ENCODE assay signal across 1 cellular context in genomic region chr18:3447895-3448844, GRCh38.
A peak's percentile ranks its signal among the peaks of the same experiment; 100 is the strongest.
TF ChIP-seq lines count a peak whose summit lies in the region.

No MANE protein-coding gene starts in this region.

TF ChIP-seq in HepG2, 621 proteins besides CTCF, POLR2A, EP300 and RAD21 (continued from another document and continues in another):
- TF ChIP-seq ZNF143 (CRISPR knock-in tag; IDR thresholded peaks at IDR 0.05): peak; percentile 67
- TF ChIP-seq, protein P1, sequence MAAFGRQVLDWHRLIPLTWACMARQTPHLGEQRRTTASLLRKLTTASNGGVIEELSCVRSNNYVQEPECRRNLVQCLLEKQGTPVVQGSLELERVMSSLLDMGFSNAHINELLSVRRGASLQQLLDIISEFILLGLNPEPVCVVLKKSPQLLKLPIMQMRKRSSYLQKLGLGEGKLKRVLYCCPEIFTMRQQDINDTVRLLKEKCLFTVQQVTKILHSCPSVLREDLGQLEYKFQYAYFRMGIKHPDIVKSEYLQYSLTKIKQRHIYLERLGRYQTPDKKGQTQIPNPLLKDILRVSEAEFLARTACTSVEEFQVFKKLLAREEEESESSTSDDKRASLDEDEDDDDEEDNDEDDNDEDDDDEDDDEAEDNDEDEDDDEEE (CRISPR knock-in tag; IDR thresholded peaks at IDR 0.05): peak; percentile 82; the same call in 1 of the 2 replicates
- peak; percentile 88 for TF ChIP-seq FOXP4 (CRISPR knock-in tag; IDR thresholded peaks at IDR 0.05)
- TF ChIP-seq ZMAT3 (CRISPR knock-in tag; conservative IDR thresholded peaks at IDR 0.05): peak; percentile 68
- TF ChIP-seq MEF2D (CRISPR knock-in tag; IDR thresholded peaks at IDR 0.05): peak; percentile 87
- peak; percentile 61; the same call in 1 of the 2 replicates for TF ChIP-seq ZNF766 (CRISPR knock-in tag; IDR thresholded peaks at IDR 0.05; ENCODE audit: borderline replicate concordance)
- TF ChIP-seq ZNF17 (CRISPR knock-in tag; IDR thresholded peaks at IDR 0.05): no peak
- TF ChIP-seq ISX (CRISPR knock-in tag; conservative IDR thresholded peaks at IDR 0.05): no peak
- TF ChIP-seq, protein P2, sequence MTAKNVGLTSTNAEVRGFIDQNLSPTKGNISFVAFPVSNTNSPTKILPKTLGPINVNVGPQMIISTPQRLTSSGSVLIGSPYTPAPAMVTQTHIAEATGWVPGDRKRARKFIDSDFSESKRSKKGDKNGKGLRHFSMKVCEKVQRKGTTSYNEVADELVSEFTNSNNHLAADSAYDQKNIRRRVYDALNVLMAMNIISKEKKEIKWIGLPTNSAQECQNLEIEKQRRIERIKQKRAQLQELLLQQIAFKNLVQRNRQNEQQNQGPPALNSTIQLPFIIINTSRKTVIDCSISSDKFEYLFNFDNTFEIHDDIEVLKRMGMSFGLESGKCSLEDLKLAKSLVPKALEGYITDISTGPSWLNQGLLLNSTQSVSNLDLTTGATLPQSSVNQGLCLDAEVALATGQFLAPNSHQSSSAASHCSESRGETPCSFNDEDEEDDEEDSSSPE (CRISPR knock-in tag; IDR thresholded peaks at IDR 0.05): peak; percentile 76
- no peak for TF ChIP-seq ZNF674 (CRISPR knock-in tag; IDR thresholded peaks at IDR 0.05; ENCODE audit: low read depth)
- peak; percentile 88; the same call in 1 of the 2 replicates for TF ChIP-seq MYC (CRISPR knock-in tag; IDR thresholded peaks at IDR 0.05; ENCODE audit: borderline replicate concordance)
- TF ChIP-seq, protein P3, sequence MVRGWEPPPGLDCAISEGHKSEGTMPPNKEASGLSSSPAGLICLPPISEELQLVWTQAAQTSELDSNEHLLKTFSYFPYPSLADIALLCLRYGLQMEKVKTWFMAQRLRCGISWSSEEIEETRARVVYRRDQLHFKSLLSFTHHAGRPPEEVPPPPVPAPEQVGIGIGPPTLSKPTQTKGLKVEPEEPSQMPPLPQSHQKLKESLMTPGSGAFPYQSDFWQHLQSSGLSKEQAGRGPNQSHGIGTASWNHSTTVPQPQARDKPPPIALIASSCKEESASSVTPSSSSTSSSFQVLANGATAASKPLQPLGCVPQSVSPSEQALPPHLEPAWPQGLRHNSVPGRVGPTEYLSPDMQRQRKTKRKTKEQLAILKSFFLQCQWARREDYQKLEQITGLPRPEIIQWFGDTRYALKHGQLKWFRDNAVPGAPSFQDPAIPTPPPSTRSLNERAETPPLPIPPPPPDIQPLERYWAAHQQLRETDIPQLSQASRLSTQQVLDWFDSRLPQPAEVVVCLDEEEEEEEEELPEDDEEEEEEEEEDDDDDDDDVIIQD (CRISPR knock-in tag; IDR thresholded peaks at IDR 0.05; ENCODE audit: low read depth): peak; percentile 88
- TF ChIP-seq ZXDC (CRISPR knock-in tag; IDR thresholded peaks at IDR 0.05): no peak
- TF ChIP-seq THAP11 (CRISPR knock-in tag; IDR thresholded peaks at IDR 0.05): peak; percentile 72; the same call in 1 of the 2 replicates
- peak; percentile 80 for TF ChIP-seq ZNF772 (CRISPR knock-in tag; IDR thresholded peaks at IDR 0.05)
- no peak for TF ChIP-seq ZNF34 (CRISPR knock-in tag; IDR thresholded peaks at IDR 0.05; ENCODE audit: borderline replicate concordance)
- TF ChIP-seq MIER3 (CRISPR knock-in tag; IDR thresholded peaks at IDR 0.05; ENCODE audit: borderline replicate concordance): peak; percentile 1; the same call in 1 of the 2 replicates
- peak; percentile 66 for TF ChIP-seq XRCC5 (optimal IDR thresholded peaks at IDR 0.05; ENCODE audit: low read length)
- TF ChIP-seq YEATS2 (CRISPR knock-in tag; IDR thresholded peaks at IDR 0.05; ENCODE audit: borderline replicate concordance): peak; percentile 67; the same call in 1 of the 2 replicates
- peak; percentile 82 for TF ChIP-seq SIN3A (IDR thresholded peaks at IDR 0.05; ENCODE audit: borderline replicate concordance, low read depth, low read length)
- TF ChIP-seq MED1 (CRISPR knock-in tag; IDR thresholded peaks at IDR 0.05): peak; percentile 92
- peak; percentile 66; the same call in 1 of the 2 replicates for TF ChIP-seq ZNF350 (CRISPR knock-in tag; IDR thresholded peaks at IDR 0.05; ENCODE audit: borderline replicate concordance, low read depth)
- 0 out of 2 replicates have a peak, but pooled peaks have one; percentile 63 for TF ChIP-seq ZNF556 (CRISPR knock-in tag; IDR thresholded peaks at IDR 0.05; ENCODE audit: borderline replicate concordance)
- TF ChIP-seq, protein P4, sequence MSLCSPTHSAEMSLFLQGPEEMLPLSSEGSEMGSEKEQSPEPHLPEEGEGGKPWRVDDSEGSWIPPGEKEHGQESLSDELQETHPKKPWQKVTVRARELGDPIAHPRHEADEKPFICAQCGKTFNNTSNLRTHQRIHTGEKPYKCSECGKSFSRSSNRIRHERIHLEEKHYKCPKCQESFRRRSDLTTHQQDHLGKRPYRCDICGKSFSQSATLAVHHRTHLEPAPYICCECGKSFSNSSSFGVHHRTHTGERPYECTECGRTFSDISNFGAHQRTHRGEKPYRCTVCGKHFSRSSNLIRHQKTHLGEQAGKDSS (CRISPR knock-in tag; IDR thresholded peaks at IDR 0.05; ENCODE audit: borderline replicate concordance, low read depth): peak; percentile 91
- TF ChIP-seq ZNF292 (CRISPR knock-in tag; IDR thresholded peaks at IDR 0.05; ENCODE audit: borderline replicate concordance, low read depth): peak; percentile 94
- no peak for TF ChIP-seq RFX5 (IDR thresholded peaks at IDR 0.05; ENCODE audit: low read depth, low read length)
- TF ChIP-seq RNF2 (conservative IDR thresholded peaks at IDR 0.05; ENCODE audit: low read depth): peak; percentile 61; the same call in 1 of the 2 replicates
- TF ChIP-seq SMARCC2 (IDR thresholded peaks at IDR 0.05): no peak
- TF ChIP-seq ZNF552 (CRISPR knock-in tag; IDR thresholded peaks at IDR 0.05; ENCODE audit: borderline replicate concordance): peak; percentile 74; the same call in 1 of the 2 replicates
- TF ChIP-seq ZBTB26 (CRISPR knock-in tag; IDR thresholded peaks at IDR 0.05; ENCODE audit: borderline replicate concordance): peak; percentile 47; the same call in 1 of the 2 replicates
- TF ChIP-seq, protein P5, sequence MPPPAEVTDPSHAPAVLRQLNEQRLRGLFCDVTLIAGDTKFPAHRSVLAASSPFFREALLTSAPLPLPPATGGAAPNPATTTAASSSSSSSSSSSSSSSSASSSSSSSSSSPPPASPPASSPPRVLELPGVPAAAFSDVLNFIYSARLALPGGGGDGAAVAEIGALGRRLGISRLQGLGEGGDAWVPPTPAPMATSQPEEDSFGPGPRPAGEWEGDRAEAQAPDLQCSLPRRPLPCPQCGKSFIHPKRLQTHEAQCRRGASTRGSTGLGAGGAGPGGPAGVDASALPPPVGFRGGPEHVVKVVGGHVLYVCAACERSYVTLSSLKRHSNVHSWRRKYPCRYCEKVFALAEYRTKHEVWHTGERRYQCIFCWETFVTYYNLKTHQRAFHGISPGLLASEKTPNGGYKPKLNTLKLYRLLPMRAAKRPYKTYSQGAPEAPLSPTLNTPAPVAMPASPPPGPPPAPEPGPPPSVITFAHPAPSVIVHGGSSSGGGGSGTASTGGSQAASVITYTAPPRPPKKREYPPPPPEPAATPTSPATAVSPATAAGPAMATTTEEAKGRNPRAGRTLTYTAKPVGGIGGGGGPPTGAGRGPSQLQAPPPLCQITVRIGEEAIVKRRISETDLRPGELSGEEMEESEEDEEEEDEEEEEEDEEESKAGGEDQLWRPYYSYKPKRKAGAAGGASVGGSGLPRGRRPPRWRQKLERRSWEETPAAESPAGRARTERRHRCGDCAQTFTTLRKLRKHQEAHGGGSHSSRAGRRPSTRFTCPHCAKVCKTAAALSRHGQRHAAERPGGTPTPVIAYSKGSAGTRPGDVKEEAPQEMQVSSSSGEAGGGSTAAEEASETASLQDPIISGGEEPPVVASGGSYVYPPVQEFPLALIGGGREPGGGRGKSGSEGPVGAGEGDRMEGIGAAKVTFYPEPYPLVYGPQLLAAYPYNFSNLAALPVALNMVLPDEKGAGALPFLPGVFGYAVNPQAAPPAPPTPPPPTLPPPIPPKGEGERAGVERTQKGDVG (CRISPR knock-in tag; IDR thresholded peaks at IDR 0.05; ENCODE audit: borderline replicate concordance): 0 out of 2 replicates have a peak, but pooled peaks have one; percentile 50
- TF ChIP-seq ZNF841 (CRISPR knock-in tag; IDR thresholded peaks at IDR 0.05; ENCODE audit: borderline replicate concordance): no peak
- 0 out of 2 replicates have a peak, but pooled peaks have one; percentile 57 for TF ChIP-seq ZSCAN12 (CRISPR knock-in tag; IDR thresholded peaks at IDR 0.05)
- TF ChIP-seq, protein P6, sequence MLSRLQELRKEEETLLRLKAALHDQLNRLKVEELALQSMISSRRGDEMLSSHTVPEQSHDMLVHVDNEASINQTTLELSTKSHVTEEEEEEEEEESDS (CRISPR knock-in tag; IDR thresholded peaks at IDR 0.05; ENCODE audit: borderline replicate concordance): 0 out of 2 replicates have a peak, but pooled peaks have one; percentile 58
- no peak; the same call in none of the 2 replicates for TF ChIP-seq ZFX (CRISPR knock-in tag; IDR thresholded peaks at IDR 0.05; ENCODE audit: low read depth)
- TF ChIP-seq, protein P7, sequence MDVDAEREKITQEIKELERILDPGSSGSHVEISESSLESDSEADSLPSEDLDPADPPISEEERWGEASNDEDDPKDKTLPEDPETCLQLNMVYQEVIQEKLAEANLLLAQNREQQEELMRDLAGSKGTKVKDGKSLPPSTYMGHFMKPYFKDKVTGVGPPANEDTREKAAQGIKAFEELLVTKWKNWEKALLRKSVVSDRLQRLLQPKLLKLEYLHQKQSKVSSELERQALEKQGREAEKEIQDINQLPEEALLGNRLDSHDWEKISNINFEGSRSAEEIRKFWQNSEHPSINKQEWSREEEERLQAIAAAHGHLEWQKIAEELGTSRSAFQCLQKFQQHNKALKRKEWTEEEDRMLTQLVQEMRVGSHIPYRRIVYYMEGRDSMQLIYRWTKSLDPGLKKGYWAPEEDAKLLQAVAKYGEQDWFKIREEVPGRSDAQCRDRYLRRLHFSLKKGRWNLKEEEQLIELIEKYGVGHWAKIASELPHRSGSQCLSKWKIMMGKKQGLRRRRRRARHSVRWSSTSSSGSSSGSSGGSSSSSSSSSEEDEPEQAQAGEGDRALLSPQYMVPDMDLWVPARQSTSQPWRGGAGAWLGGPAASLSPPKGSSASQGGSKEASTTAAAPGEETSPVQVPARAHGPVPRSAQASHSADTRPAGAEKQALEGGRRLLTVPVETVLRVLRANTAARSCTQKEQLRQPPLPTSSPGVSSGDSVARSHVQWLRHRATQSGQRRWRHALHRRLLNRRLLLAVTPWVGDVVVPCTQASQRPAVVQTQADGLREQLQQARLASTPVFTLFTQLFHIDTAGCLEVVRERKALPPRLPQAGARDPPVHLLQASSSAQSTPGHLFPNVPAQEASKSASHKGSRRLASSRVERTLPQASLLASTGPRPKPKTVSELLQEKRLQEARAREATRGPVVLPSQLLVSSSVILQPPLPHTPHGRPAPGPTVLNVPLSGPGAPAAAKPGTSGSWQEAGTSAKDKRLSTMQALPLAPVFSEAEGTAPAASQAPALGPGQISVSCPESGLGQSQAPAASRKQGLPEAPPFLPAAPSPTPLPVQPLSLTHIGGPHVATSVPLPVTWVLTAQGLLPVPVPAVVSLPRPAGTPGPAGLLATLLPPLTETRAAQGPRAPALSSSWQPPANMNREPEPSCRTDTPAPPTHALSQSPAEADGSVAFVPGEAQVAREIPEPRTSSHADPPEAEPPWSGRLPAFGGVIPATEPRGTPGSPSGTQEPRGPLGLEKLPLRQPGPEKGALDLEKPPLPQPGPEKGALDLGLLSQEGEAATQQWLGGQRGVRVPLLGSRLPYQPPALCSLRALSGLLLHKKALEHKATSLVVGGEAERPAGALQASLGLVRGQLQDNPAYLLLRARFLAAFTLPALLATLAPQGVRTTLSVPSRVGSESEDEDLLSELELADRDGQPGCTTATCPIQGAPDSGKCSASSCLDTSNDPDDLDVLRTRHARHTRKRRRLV (CRISPR knock-in tag; IDR thresholded peaks at IDR 0.05): peak; percentile 61; the same call in 1 of the 2 replicates
- peak; percentile 93 for TF ChIP-seq ZNF263 (CRISPR knock-in tag; IDR thresholded peaks at IDR 0.05)
- TF ChIP-seq ISL2 (CRISPR knock-in tag; IDR thresholded peaks at IDR 0.05): peak; percentile 83
- peak; percentile 63; the same call in 1 of the 2 replicates for TF ChIP-seq RXRB (CRISPR knock-in tag; IDR thresholded peaks at IDR 0.05; ENCODE audit: borderline replicate concordance)
- peak; percentile 53 for TF ChIP-seq ZNF724P (CRISPR knock-in tag; IDR thresholded peaks at IDR 0.05; ENCODE audit: borderline replicate concordance)
